Comparison of ENCODE assay signal across 8 cellular contexts in genomic region chr3:3200632-3201212, GRCh38. TPM values are rescaled to one million over a fixed set of nuclear protein-coding genes. Genes with fewer than 3 reads are reported as not detected.
DNase-seq lines count a peak whose midpoint lies in the region; ATAC-seq, FAIRE-seq and TF ChIP-seq lines count a peak whose summit lies in the region.

No MANE protein-coding gene starts in this region.

- TF ChIP-seq CTCF in WTC11 (IDR thresholded peaks at IDR 0.05) (peak; percentile 49), prostate gland (IDR thresholded peaks at IDR 0.05) (peak; percentile 54 to 87 (median 74))

- ATAC-seq in HG02840 (IDR thresholded peaks at IDR 0.05; ENCODE audit: low FRiP score, unreplicated experiment) = peak; percentile 55
- ATAC-seq in WTC11 = peak; percentile 66

- H3K27ac ChIP-seq in prostate gland = no peak overlapping the region

- intact Hi-C loops in head of caudate nucleus (cut with DNase I) (loop anchor here (10.0 kb wide), 2 partner anchors 794 to 1094 kb away; no protein-coding TSS in a partner anchor), prostate gland (cut with DNase I) (loop anchor here (5.0 kb wide), 1 partner anchor 1072 kb away; no protein-coding TSS in a partner anchor)

- no peaks in the 10 kb centered on the region for H3K4me1 ChIP-seq in prostate gland (replicated peaks)

- TF ChIP-seq POLR2A in GM12891 (IDR thresholded peaks at IDR 0.05; ENCODE audit: low read depth, low read length) = no peak
- TF ChIP-seq POLR2A in prostate gland (IDR thresholded peaks at IDR 0.05) = no peak

- POLR2A ChIA-PET in WTC11 (lab: Charles Lee) = interaction anchor here (0.5 kb wide), 1 partner anchor 586 kb away, joined by 4 read pairs; no protein-coding TSS in a partner anchor

- WGBS in prostate gland = 25% methylated on average over 7 of the region's 7 CpGs

- no peaks in the 10 kb centered on the region for H3K36me3 ChIP-seq in prostate gland

- H3K36me3 Mint-ChIP-seq in WTC11 = peaks cover 9% of the 10 kb centered on the region; the same call in 1 of the 2 replicates

- DNase-seq in Ammon's horn (ENCODE audit: low spot score) (peak; percentile 81), GM12891 (ENCODE audit: insufficient read length, low spot score) (no peak), NCI-H1417 (lab: John Stamatoyannopoulos, UW) (peak; percentile 30 to 80 (median 52)), WTC11 (ENCODE audit: low spot score) (peak; percentile 33), head of caudate nucleus (peak in 38 of 42 donors; percentile 18 to 85 (median 56)), prostate gland (ENCODE audit: low spot score) (peak; percentile 37)
- no peak for DNase-seq in stimulated activated CD4-positive, alpha-beta T cell treated with anti-CD3 and anti-CD28 coated beads, Interleukin-4, amount 100 ng/mL, for 4 hours

- H3K27ac Mint-ChIP-seq in WTC11 = no peak overlapping the region

- H3K27me3 Mint-ChIP-seq in WTC11 (ENCODE audit: low read depth) = peaks cover 8% of the 10 kb centered on the region; the same call in 1 of the 2 replicates

- H3K4me1 Mint-ChIP-seq in WTC11 = no peaks in the 10 kb centered on the region

- FAIRE-seq in GM12891 (lab: Jason Lieb, UNC) = peak; percentile 83

- no peak overlapping the region for H3K4me3 Mint-ChIP-seq in WTC11

- H3K27me3 ChIP-seq in prostate gland (replicated peaks; ENCODE audit: insufficient read depth) = peaks cover 4% of the 10 kb centered on the region

- CTCF ChIA-PET in WTC11 (lab: Charles Lee) = interaction anchor here (0.6 to 3.5 kb wide), 12 partner anchors 23 to 1433 kb away, joined by 3 to 20 read pairs (median 3); no protein-coding TSS in a partner anchor

- no peak overlapping the region for H3K4me3 ChIP-seq in prostate gland

- no peaks in the 10 kb centered on the region for H3K9me3 ChIP-seq in prostate gland

- peaks cover 21% of the 10 kb centered on the region for H3K9me3 Mint-ChIP-seq in WTC11

TF ChIP-seq in GM12891, 5 proteins besides CTCF, POLR2A, EP300 and RAD21:
- TF ChIP-seq PAX5 (IDR thresholded peaks at IDR 0.05; ENCODE audit: insufficient read depth, low read length, severe bottlenecking) = no peak
- TF ChIP-seq POU2F2 (IDR thresholded peaks at IDR 0.05; ENCODE audit: low read depth, low read length) = no peak
- TF ChIP-seq SPI1 (IDR thresholded peaks at IDR 0.05; ENCODE audit: low read depth, low read length) = no peak
- no peak for TF ChIP-seq POLR2AphosphoS5 (IDR thresholded peaks at IDR 0.05; ENCODE audit: low read depth, low read length)
- TF ChIP-seq TAF1 (IDR thresholded peaks at IDR 0.05; ENCODE audit: low read depth, low read length) = no peak

TF ChIP-seq in WTC11, 78 proteins besides CTCF, POLR2A, EP300 and RAD21:
- TF ChIP-seq FOXP1 (CRISPR knock-in tag; IDR thresholded peaks at IDR 0.05; ENCODE audit: borderline replicate concordance) (no peak), E2F1 (CRISPR knock-in tag; IDR thresholded peaks at IDR 0.05) (no peak), SMAD4 (CRISPR knock-in tag; IDR thresholded peaks at IDR 0.05) (no peak), ATF3 (CRISPR knock-in tag; conservative IDR thresholded peaks at IDR 0.05) (no peak), ZNF263 (CRISPR knock-in tag; IDR thresholded peaks at IDR 0.05; ENCODE audit: low read depth) (no peak), PREB (CRISPR knock-in tag; IDR thresholded peaks at IDR 0.05; ENCODE audit: borderline replicate concordance) (no peak), NR2C2 (CRISPR knock-in tag; IDR thresholded peaks at IDR 0.05) (no peak), ZBTB21 (CRISPR knock-in tag; IDR thresholded peaks at IDR 0.05; ENCODE audit: borderline replicate concordance) (no peak), PRRX2 (CRISPR knock-in tag; IDR thresholded peaks at IDR 0.05) (no peak), ZNF121 (CRISPR knock-in tag; IDR thresholded peaks at IDR 0.05) (no peak), OVOL2 (CRISPR knock-in tag; IDR thresholded peaks at IDR 0.05; ENCODE audit: borderline replicate concordance) (no peak)
TF ChIP-seq in WTC11: peak in this region for 0.

RNA-seq across cellular contexts. Expression of gene CRBN, which starts 21.2 kb away (rescaled TPM):
- polyA plus RNA-seq in GM12891 (2012; ENCODE audit: low read depth, missing spikeins) = 21.0 TPM
- 22.6 to 24.4 TPM (median 23.2 TPM) in 3 replicates for total RNA-seq in WTC11 (2021)
- total RNA-seq in prostate gland = 10 to 100 TPM; 69.4 to 83.4 TPM

Comparison
In these comparisons a context has a peak if more than half of its experiments do, and no peak if none do; other contexts are left out.
1. DNase-seq: peak in Ammon's horn (single experiment), NCI-H1417 (3 of 3), WTC11 (single experiment), head of caudate nucleus (38 of 42) and prostate gland (single experiment); none in GM12891 (single experiment) and stimulated activated CD4-positive, alpha-beta T cell treated with anti-CD3 and anti-CD28 coated beads, Interleukin-4, amount 100 ng/mL, for 4 hours (0 of 2).